Comparison of ENCODE assay signal across 8 cellular contexts in the genomic region with DNA sequence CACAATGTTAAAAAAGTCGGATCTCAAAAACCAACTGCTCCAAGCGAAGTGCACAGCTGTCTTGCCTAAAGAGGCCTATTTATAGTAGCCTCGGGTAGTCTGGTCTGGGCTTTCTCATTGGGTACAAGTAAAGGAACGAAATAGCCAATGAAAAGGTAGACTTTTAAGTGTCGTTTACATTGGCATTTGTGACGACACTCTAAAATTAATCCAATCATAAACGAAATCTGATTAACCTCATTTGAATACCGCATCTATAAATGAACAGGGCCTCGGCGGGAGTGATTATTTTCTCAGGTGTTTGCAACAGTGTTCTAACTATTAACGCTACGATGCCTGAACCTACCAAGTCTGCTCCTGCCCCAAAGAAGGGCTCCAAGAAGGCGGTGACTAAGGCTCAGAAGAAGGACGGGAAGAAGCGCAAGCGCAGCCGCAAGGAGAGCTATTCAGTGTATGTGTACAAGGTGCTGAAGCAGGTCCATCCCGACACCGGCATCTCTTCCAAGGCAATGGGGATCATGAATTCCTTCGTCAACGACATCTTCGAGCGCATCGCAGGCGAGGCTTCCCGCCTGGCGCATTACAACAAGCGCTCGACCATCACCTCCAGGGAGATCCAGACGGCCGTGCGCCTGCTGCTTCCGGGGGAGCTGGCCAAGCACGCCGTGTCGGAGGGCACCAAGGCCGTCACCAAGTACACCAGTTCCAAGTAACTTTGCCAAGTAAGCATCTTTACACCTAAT.
DNase-seq lines count a peak whose midpoint lies in the region; ATAC-seq, FAIRE-seq and TF ChIP-seq lines count a peak whose summit lies in the region.

No MANE protein-coding gene starts in this region.

- no peaks in the 10 kb centered on the region; the same call in 1 of the 2 replicates for H3K9me3 ChIP-seq in AG04450 (ENCODE audit: control insufficient read depth, insufficient read depth, low read length)

- ATAC-seq in GM18909 (IDR thresholded peaks at IDR 0.05; ENCODE audit: poor library complexity, unreplicated experiment) (peak; percentile 71), HG03175 (IDR thresholded peaks at IDR 0.05; ENCODE audit: unreplicated experiment) (peak; percentile 63)

- POLR2A ChIA-PET in AG04450 (lab: Yijun Ruan, JAX), result interaction anchor here (0.7 to 6.6 kb wide), 25 partner anchors 13 to 1735 kb away, joined by 3 to 545 read pairs (median 13); a partner anchor contains a TSS

- H3K4me3 ChIP-seq in AG04450 (ENCODE audit: low read depth, low read length), result peak overlapping the region; percentile 83

- CTCF ChIA-PET in AG04450 (lab: Charles Lee), result interaction anchor here (0.8 to 1.2 kb wide), 3 partner anchors 54 to 132 kb away, joined by 3 to 4 read pairs (median 4); a partner anchor contains a TSS

- TF ChIP-seq CTCF in AG04450 (IDR thresholded peaks at IDR 0.05; ENCODE audit: low read depth, low read length), result no peak

- DNase-seq in AG04450 (ENCODE audit: low read depth, low spot score) (peak; percentile 96), NCI-H345 (lab: John Stamatoyannopoulos, UW) (peak; percentile 98), cerebellar cortex (ENCODE audit: low spot score) (peak; percentile 100)
- peak; percentile 46 to 65 (median 62) for DNase-seq in activated CD4-positive, CD25-positive, alpha-beta regulatory T cell (lab: John Stamatoyannopoulos, UW)
- peak; percentile 69 to 73 for DNase-seq in stimulated activated CD4-positive, alpha-beta T cell treated with anti-CD3 and anti-CD28 coated beads, Interleukin-12 subunit alpha, Interleukin-12 subunit beta, amount 100 ng/mL, for 24 hours (ENCODE audit: low read depth in 2 of 2)

- H3K27me3 ChIP-seq in AG04450 (ENCODE audit: control insufficient read depth, insufficient read depth, low read length), result no peaks in the 10 kb centered on the region

- peak; percentile 98 for FAIRE-seq in islet of Langerhans (lab: Jason Lieb, UNC)

- H3K27ac ChIP-seq in AG04450 (ENCODE audit: low read depth, low read length), result peak overlapping the region; percentile 97

Comparison
In these comparisons a context has a peak if more than half of its experiments do, and no peak if none do; other contexts are left out.
1. Peak in every context shown above with its lines: DNase-seq, ATAC-seq, H3K4me3 ChIP-seq and H3K27ac ChIP-seq.